Comparison of ENCODE assay signal across 2 cellular contexts in genomic region chr1:181189245-181189644, GRCh38.
TF ChIP-seq lines count a peak whose summit lies in the region.

No MANE protein-coding gene starts in this region.

TF ChIP-seq in GM23338, 12 proteins besides CTCF, POLR2A, EP300 and RAD21:
- TF ChIP-seq ZNF462 (CRISPR knock-in tag; IDR thresholded peaks at IDR 0.05), result no peak
- no peak for TF ChIP-seq EZH2 (IDR thresholded peaks at IDR 0.05; ENCODE audit: low read depth, unreplicated experiment)
- TF ChIP-seq CREB1 (CRISPR knock-in tag; IDR thresholded peaks at IDR 0.05; ENCODE audit: low read depth), result no peak
- no peak for TF ChIP-seq EZH2phosphoT487 (IDR thresholded peaks at IDR 0.05; ENCODE audit: unreplicated experiment)
- TF ChIP-seq JUNB (IDR thresholded peaks at IDR 0.05; ENCODE audit: unreplicated experiment), result no peak
- TF ChIP-seq NANOG (IDR thresholded peaks at IDR 0.05; ENCODE audit: borderline replicate concordance), result no peak
- TF ChIP-seq REST (IDR thresholded peaks at IDR 0.05; ENCODE audit: unreplicated experiment), result no peak

TF ChIP-seq in H1, 55 proteins besides CTCF, POLR2A, EP300 and RAD21:
- no peak for TF ChIP-seq HDAC6 (IDR thresholded peaks at IDR 0.05; ENCODE audit: low read depth, low read length)
- TF ChIP-seq CBX5 (IDR thresholded peaks at IDR 0.05; ENCODE audit: low read depth, low read length), result no peak
- no peak for TF ChIP-seq SP4 (IDR thresholded peaks at IDR 0.05; ENCODE audit: low read length)
- no peak for TF ChIP-seq TEAD4 (IDR thresholded peaks at IDR 0.05; ENCODE audit: low read depth, low read length)
- TF ChIP-seq SUZ12 (IDR thresholded peaks at IDR 0.05; ENCODE audit: low read length), result no peak
- TF ChIP-seq CREB1 (IDR thresholded peaks at IDR 0.05), result no peak
